Comparison of ENCODE assay signal across 12 cellular contexts in the genomic region with DNA sequence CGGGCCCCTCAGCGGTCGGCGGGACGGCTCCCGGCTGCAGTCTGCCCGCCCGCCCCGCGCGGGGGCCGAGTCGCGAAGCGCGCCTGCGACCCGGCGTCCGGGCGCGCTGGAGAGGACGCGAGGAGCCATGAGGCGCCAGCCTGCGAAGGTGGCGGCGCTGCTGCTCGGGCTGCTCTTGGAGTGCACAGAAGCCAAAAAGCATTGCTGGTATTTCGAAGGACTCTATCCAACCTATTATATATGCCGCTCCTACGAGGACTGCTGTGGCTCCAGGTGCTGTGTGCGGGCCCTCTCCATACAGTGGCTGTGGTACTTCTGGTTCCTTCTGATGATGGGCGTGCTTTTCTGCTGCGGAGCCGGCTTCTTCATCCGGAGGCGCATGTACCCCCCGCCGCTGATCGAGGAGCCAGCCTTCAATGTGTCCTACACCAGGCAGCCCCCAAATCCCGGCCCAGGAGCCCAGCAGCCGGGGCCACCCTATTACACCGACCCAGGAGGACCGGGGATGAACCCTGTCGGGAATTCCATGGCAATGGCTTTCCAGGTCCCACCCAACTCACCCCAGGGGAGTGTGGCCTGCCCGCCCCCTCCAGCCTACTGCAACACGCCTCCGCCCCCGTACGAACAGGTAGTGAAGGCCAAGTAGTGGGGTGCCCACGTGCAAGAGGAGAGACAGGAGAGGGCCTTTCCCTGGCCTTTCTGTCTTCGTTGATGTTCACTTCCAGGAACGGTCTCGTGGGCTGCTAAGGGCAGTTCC. TPM values are rescaled to one million over a fixed set of nuclear protein-coding genes. Genes with fewer than 3 reads are reported as not detected.
DNase-seq lines count a peak whose midpoint lies in the region; ATAC-seq and TF ChIP-seq lines count a peak whose summit lies in the region.
"Not testable (repeated sequence)": the region's sequence is repeated elsewhere in the genome, so short reads cannot be mapped to it uniquely, and the experiment has no call there.
"Had no signal": no experiment of that assay in that cellular context is flagged by ENCODE, and none has a peak within 500 bp of the region (broad histone marks: within the 10 kb centered on the region; RNA-seq: fewer than 3 reads in every experiment).

No MANE protein-coding gene starts in this region.

- intact Hi-C loops in left ventricle myocardium superior (cut with micrococcal nuclease): not testable (repeated sequence)

- WGBS in mesendoderm (ENCODE audit: extremely low coverage, insufficient coverage, low lambda C conversion rate): no CpG with 5 or more reads among the region's 55 CpGs

- not testable (repeated sequence) for H3K4me1 ChIP-seq in ACC112 (ENCODE audit: control insufficient read depth, insufficient read depth, low read length, unreplicated experiment); HEK293 (ENCODE audit: control insufficient read depth, insufficient read depth, low read length); mesendoderm (ENCODE audit: control insufficient read depth, low read depth, low read length)

- peak overlapping the region; percentile 56 for H3K56ac ChIP-seq in mesendoderm (ENCODE audit: low read length)

- not testable (repeated sequence) for H4K8ac ChIP-seq in mesendoderm (ENCODE audit: low read depth, low read length)

- H3K79me1 ChIP-seq in mesendoderm (ENCODE audit: low read length): not testable (repeated sequence)

- not testable (repeated sequence) for H2BK120ac ChIP-seq in mesendoderm (ENCODE audit: low read depth, low read length)

- not testable (repeated sequence) for H3K9me3 ChIP-seq in HEK293 (ENCODE audit: control insufficient read depth, insufficient read depth, low read depth, low read length)

- TF ChIP-seq CTCF in HEK293 (tag by site-specific recombination; IDR thresholded peaks at IDR 0.05): 0 out of 2 replicates have a peak, but pooled peaks have one; percentile 17

- not testable (repeated sequence) for H3K4me2 ChIP-seq in mesendoderm (ENCODE audit: low read length)

- H2AFZ ChIP-seq in ACC112 (ENCODE audit: low read length, unreplicated experiment): not testable (repeated sequence)

- not testable (repeated sequence) for H3K36me3 ChIP-seq in ACC112 (ENCODE audit: insufficient read depth, low read length); HEK293 (ENCODE audit: control insufficient read depth in 2 of 2, insufficient read depth in 1 of 2, low read length in 2 of 2); mesendoderm (ENCODE audit: control insufficient read depth, insufficient read depth, low read length)

- peak overlapping the region; percentile 54 for H3K4me3 ChIP-seq in ACC112 (ENCODE audit: low read depth, low read length)
- H3K4me3 ChIP-seq in HEK293 (ENCODE audit: low read depth, low read length); mesendoderm (ENCODE audit: low read length): not testable (repeated sequence)

- not testable (repeated sequence) for H3K18ac ChIP-seq in mesendoderm (ENCODE audit: low read length)

- H3K79me2 ChIP-seq in ACC112 (ENCODE audit: control insufficient read depth, insufficient read depth, low read length, unreplicated experiment); mesendoderm (ENCODE audit: control insufficient read depth, insufficient read depth, low read length): not testable (repeated sequence)

- H4K5ac ChIP-seq in mesendoderm (ENCODE audit: low read length): not testable (repeated sequence)

- not testable (repeated sequence) for H3K27ac ChIP-seq in ACC112 (ENCODE audit: low read depth, low read length); HEK293 (ENCODE audit: extremely low read depth, low read depth, low read length); mesendoderm (ENCODE audit: low read depth, low read length)

- H2BK15ac ChIP-seq in mesendoderm (replicated peaks; ENCODE audit: low read depth): not testable (repeated sequence)

- CTCF ChIA-PET in HEK293 (lab: Yijun Ruan, JAX): not testable (repeated sequence)

- H2BK5ac ChIP-seq in mesendoderm (ENCODE audit: low read length): not testable (repeated sequence)

- H3K4ac ChIP-seq in mesendoderm (ENCODE audit: low read depth, low read length): not testable (repeated sequence)

- POLR2A ChIA-PET in HEK293 (lab: Yijun Ruan, JAX): not testable (repeated sequence)

- ATAC-seq in left ventricle myocardium superior: peak; percentile 69

- H3K9ac ChIP-seq in mesendoderm (ENCODE audit: low read length): not testable (repeated sequence)

- H2AK5ac ChIP-seq in mesendoderm (ENCODE audit: low read length): not testable (repeated sequence)

- H3K23ac ChIP-seq in mesendoderm (ENCODE audit: low read length): not testable (repeated sequence)

- not testable (repeated sequence) for H3K27me3 ChIP-seq in ACC112 (ENCODE audit: insufficient read depth, low read length); mesendoderm (ENCODE audit: insufficient read depth, low read length, poor library complexity)

- DNase-seq in SW480 (ENCODE audit: low spot score) (peak; percentile 14), activated T-cell treated with anti-CD3 and anti-CD28 coated beads for 1 hour (ENCODE audit: low read depth) (peak; percentile 7), astrocyte of the hippocampus (ENCODE audit: low read depth, low spot score) (peak; percentile 10), left ventricle myocardium superior (peak; percentile 20), mesendoderm (peak; percentile 14)
- peak in 2 of 3 experiments; percentile 0 to 10 for DNase-seq in stimulated activated CD4-positive, alpha-beta T cell treated with anti-CD3 and anti-CD28 coated beads, TNF-alpha, amount 100 ng/mL, for 4 hours (ENCODE audit: low read depth in 3 of 3)

TF ChIP-seq in HEK293, 187 proteins besides CTCF, POLR2A, EP300 and RAD21:
- TF ChIP-seq ZBTB26 (tag by site-specific recombination; optimal IDR thresholded peaks at IDR 0.05): peak; percentile 44
- TF ChIP-seq ZNF335 (tag by site-specific recombination; conservative IDR thresholded peaks at IDR 0.05): 0 out of 2 replicates have a peak, but pooled peaks have one; percentile 6
- peak; percentile 39; the same call in 1 of the 2 replicates for TF ChIP-seq ZNF600 (tag by site-specific recombination; IDR thresholded peaks at IDR 0.05)
- TF ChIP-seq ZNF660 (tag by site-specific recombination; IDR thresholded peaks at IDR 0.05): 0 out of 2 replicates have a peak, but pooled peaks have one; percentile 39

RNA-seq across cellular contexts. Expression of gene PPIAL4D, which starts 8.9 kb away (rescaled TPM):
- total RNA-seq in left ventricle myocardium superior: not detected
- not detected for polyA plus RNA-seq in mesendoderm (2013, experiment 1 of 2)
- not detected for polyA plus RNA-seq in mesendoderm (2013, experiment 2 of 2)
- total RNA-seq: activated T-helper 2 cell treated with anti-CD3 and anti-CD28 coated beads, Interferon-gamma antibody, Interleukin-2, Interleukin-4, amounts not matched to agents 10 μg/mL and 5 μg/mL and 100 μg/mL, durations not matched to agents 14 hours and 24 hours and 36 hours; epithelial cell of proximal tubule; MCF 10A; renal cortical epithelial cell had no signal
